In the genomic region with DNA sequence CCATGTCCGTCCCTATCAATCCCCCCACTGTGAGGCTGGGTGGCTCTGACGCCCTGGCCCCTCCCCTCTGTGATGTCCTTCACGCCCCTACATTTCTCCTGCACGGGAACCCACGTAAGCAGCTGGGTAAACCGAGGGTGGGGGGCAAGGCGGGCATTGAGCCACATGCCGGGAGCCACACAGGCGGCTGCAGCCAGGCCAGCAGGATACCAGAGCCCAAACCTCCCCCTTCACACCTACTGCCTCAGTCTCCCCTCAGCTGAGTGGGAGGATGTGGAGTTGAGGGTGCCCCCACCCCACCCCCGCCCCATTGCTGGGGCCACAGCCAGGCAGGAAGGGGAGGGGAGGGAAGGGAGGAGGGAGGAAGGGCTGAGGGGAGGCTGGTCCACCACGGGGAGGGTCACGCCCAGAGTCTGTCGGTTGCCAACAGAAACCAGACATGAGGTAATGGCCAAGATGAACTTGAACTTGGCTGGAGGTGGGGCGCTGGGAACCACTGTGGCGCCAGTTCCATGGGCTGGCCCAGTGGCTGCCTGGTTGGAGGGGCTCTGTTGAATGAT, we compare ENCODE assay signal across 8 cellular contexts. TPM values are rescaled to one million over a fixed set of nuclear protein-coding genes. Genes with fewer than 3 reads are reported as not detected.
DNase-seq lines count a peak whose midpoint lies in the region; ATAC-seq, FAIRE-seq and TF ChIP-seq lines count a peak whose summit lies in the region.

No MANE protein-coding gene starts in this region.

- TF ChIP-seq CTCF in kidney (IDR thresholded peaks at IDR 0.05; ENCODE audit: borderline replicate concordance, extremely low read depth, insufficient read depth), result no peak

- no peak overlapping the region for H3K27ac Mint-ChIP-seq in central memory CD8-positive, alpha-beta T cell (ENCODE audit: low read depth)

- H3K27me3 Mint-ChIP-seq in central memory CD8-positive, alpha-beta T cell, result no peaks in the 10 kb centered on the region

- H3K36me3 Mint-ChIP-seq in central memory CD8-positive, alpha-beta T cell (ENCODE audit: insufficient read depth), result peaks cover 4% of the 10 kb centered on the region

- H3K9ac ChIP-seq in kidney (ENCODE audit: low read length in 2 of 2) (peak overlapping the region in 1 of 2 donors; percentile 61), stomach smooth muscle (ENCODE audit: low read length in 2 of 2) (peak overlapping the region in 1 of 2 donors; percentile 51)

- H3K27ac ChIP-seq in kidney (ENCODE audit: low read depth in 2 of 2, low read length in 2 of 2) (peak overlapping the region; percentile 94 to 98), stomach smooth muscle (ENCODE audit: low read length) (peak overlapping the region; percentile 75)

- H3K4me1 Mint-ChIP-seq in central memory CD8-positive, alpha-beta T cell, result no peaks in the 10 kb centered on the region

- ATAC-seq in central memory CD8-positive, alpha-beta T cell (replicated peaks; ENCODE audit: extremely low read depth, poor library complexity, severe bottlenecking), result peak; percentile 32
- ATAC-seq in GM18909 (IDR thresholded peaks at IDR 0.05; ENCODE audit: poor library complexity, unreplicated experiment) (no peak), HG02970 (IDR thresholded peaks at IDR 0.05; ENCODE audit: low FRiP score, unreplicated experiment) (no peak)

- no peak overlapping the region for H3K4me3 ChIP-seq in kidney (ENCODE audit: low read length in 2 of 2)
- no peak overlapping the region for H3K4me3 ChIP-seq in stomach smooth muscle (ENCODE audit: low read length in 2 of 2)

- intact Hi-C loops in kidney (cut with DNase I), result no loop called here

- no peak for FAIRE-seq in kidney (lab: Jason Lieb, UNC)

- H3K4me3 Mint-ChIP-seq in central memory CD8-positive, alpha-beta T cell, result no peak overlapping the region

- H3K4me1 ChIP-seq in kidney (ENCODE audit: control insufficient read depth in 1 of 2, insufficient read depth in 1 of 2, low read depth in 1 of 2, low read length in 2 of 2) (peaks cover 18 to 33% of the 10 kb centered on the region in 2 donors), stomach smooth muscle (ENCODE audit: control insufficient read depth, insufficient read depth, low read length) (peaks cover 45% of the 10 kb centered on the region)

- H3K36me3 ChIP-seq in kidney (ENCODE audit: control insufficient read depth in 1 of 2, insufficient read depth in 2 of 2, low read length in 2 of 2) (peaks cover 7 to 12% of the 10 kb centered on the region in 2 donors), stomach smooth muscle (ENCODE audit: control insufficient read depth in 2 of 2, insufficient read depth in 2 of 2, low read length in 2 of 2) (peaks cover 16 to 19% of the 10 kb centered on the region in 2 donors)

- no peaks in the 10 kb centered on the region for H3K27me3 ChIP-seq in stomach smooth muscle (ENCODE audit: control insufficient read depth in 1 of 2, insufficient read depth in 2 of 2, low read length in 2 of 2)

- H3K9me3 ChIP-seq in kidney (ENCODE audit: control insufficient read depth in 1 of 2, low read length in 2 of 2) (no peaks in the 10 kb centered on the region), stomach smooth muscle (ENCODE audit: control insufficient read depth in 2 of 2, low read length in 2 of 2) (no peaks in the 10 kb centered on the region)

- DNase-seq in HuH-7.5 (ENCODE audit: low spot score), result peak; percentile 62
- no peak for DNase-seq in central memory CD8-positive, alpha-beta T cell (ENCODE audit: low spot score in 2 of 2)
- peak; percentile 94 for DNase-seq in kidney
- no peak for DNase-seq in foreskin melanocyte
- DNase-seq in RKO (ENCODE audit: low spot score), result no peak

- no peaks in the 10 kb centered on the region for H3K9me3 Mint-ChIP-seq in central memory CD8-positive, alpha-beta T cell

RNA-seq across cellular contexts. Expression of gene SMIM24, which starts 20.9 kb away (rescaled TPM):
- 49.8 TPM for total RNA-seq in kidney
- polyA plus RNA-seq in kidney (ENCODE audit: insufficient read depth, low read depth, low replicate concordance), result 1,108 TPM

RNA-seq across cellular contexts. Expression of gene SMIM44, which starts 23.8 kb away (rescaled TPM):
- not detected for total RNA-seq in kidney
- not detected for polyA plus RNA-seq in kidney (ENCODE audit: insufficient read depth, low read depth, low replicate concordance)

RNA-seq across cellular contexts. Expression of gene DOHH, which starts 41.1 kb away (rescaled TPM):
- 12.2 TPM for total RNA-seq in kidney
- 20.2 TPM for polyA plus RNA-seq in kidney (ENCODE audit: insufficient read depth, low read depth, low replicate concordance)

RNA-seq across cellular contexts. Expression of gene FZR1, which starts 46.7 kb away (rescaled TPM):
- total RNA-seq in kidney, result 48.0 TPM
- 28.4 TPM for polyA plus RNA-seq in kidney (ENCODE audit: insufficient read depth, low read depth, low replicate concordance)

Comparison
In these comparisons a context has a peak if more than half of its experiments do, and no peak if none do; other contexts are left out.
1. DNase-seq: peak in HuH-7.5 (single experiment) and kidney (single experiment); none in central memory CD8-positive, alpha-beta T cell (0 of 2), foreskin melanocyte (single experiment) and RKO (single experiment).